Comparison of ENCODE assay signal across 8 cellular contexts in the genomic region with DNA sequence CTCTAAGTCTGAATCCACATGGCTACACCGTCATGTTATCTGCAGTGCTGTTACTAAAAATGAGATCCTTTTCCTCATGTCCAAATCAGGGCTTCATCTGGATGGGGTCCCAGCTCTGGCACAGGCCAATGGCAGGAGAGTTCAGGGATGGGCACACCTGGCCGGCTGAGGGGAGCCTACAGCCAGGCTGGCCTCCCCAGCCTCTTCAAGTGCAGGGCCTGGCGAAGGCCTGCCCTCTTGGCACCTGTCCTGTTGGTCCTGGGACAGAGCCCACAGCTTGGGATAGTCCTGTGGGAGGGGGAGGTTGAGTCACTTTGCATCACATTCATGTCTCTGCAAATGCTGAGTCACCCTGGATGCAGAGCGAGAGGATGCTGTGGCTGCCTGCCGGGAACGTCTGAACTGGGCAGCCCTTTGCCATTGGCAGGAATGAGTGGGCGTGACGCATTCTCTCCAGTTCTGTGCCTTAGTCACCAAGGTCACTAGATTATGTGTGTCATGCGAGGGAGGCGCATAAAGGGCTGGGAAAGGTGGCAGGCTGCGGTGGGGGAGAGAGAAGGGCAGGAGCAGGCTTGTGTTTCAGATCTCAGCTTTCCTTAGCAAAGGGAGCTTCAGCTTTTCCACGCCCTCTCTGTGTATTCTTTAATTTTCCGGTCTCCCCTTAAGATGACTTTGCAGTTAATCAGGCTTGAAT.
DNase-seq lines count a peak whose midpoint lies in the region; ATAC-seq, FAIRE-seq and TF ChIP-seq lines count a peak whose summit lies in the region.

No MANE protein-coding gene starts in this region.

- H3K79me2 ChIP-seq in GM23248 (ENCODE audit: insufficient read depth): no peaks in the 10 kb centered on the region

- no peak for FAIRE-seq in GM12892 (lab: Jason Lieb, UNC)

- H3K27me3 ChIP-seq in GM23248 (replicated peaks; ENCODE audit: insufficient read depth): no peaks in the 10 kb centered on the region

- H3K4me2 ChIP-seq in GM23248 (ENCODE audit: unreplicated experiment): peak overlapping the region; percentile 70

- no peak for ATAC-seq in GM21786 (IDR thresholded peaks at IDR 0.05; ENCODE audit: unreplicated experiment)

- H3K9ac ChIP-seq in GM23248: peak overlapping the region; percentile 94

- 3 to 4% methylated on average over 13 of the region's 13 CpGs for WGBS in GM23248 (ENCODE audit: low coverage in 1 of 2, low lambda C conversion rate in 2 of 2, missing lambda C conversion rate in 2 of 2), 2 experiments

- peak overlapping the region; percentile 60 for H2AFZ ChIP-seq in GM23248

- in situ Hi-C loops in GM23248 (cut with MboI): no loop called here

- no peaks in the 10 kb centered on the region for H3K9me3 ChIP-seq in GM23248 (ENCODE audit: low read depth)

- no peaks in the 10 kb centered on the region for H3K36me3 ChIP-seq in GM23248 (ENCODE audit: low read depth)

- H3F3A ChIP-seq in GM23248 (ENCODE audit: insufficient read depth): peaks cover 41% of the 10 kb centered on the region

- peaks cover 31% of the 10 kb centered on the region for H3K4me1 ChIP-seq in GM23248 (ENCODE audit: insufficient read depth)

- TF ChIP-seq POLR2A in GM12892 (IDR thresholded peaks at IDR 0.05; ENCODE audit: low read depth, low read length): no peak

- no peaks in the 10 kb centered on the region for H4K20me1 ChIP-seq in GM23248 (ENCODE audit: insufficient read depth)

- peak overlapping the region; percentile 59 for H3K4me3 ChIP-seq in GM23248
- no peak overlapping the region for H3K4me3 ChIP-seq in choroid plexus epithelial cell (ENCODE audit: low read depth, low read length)

- peak; percentile 100 for DNase-seq in GM23248
- peak; percentile 52 for DNase-seq in NCI-H510A (lab: John Stamatoyannopoulos, UW)
- peak; percentile 93 for DNase-seq in choroid plexus epithelial cell (ENCODE audit: low read depth)
- DNase-seq in left kidney (ENCODE audit: low read depth, low spot score): peak; percentile 97
- peak; percentile 20 to 35 (median 29) for DNase-seq in stimulated activated CD4-positive, alpha-beta T cell treated with anti-CD3 and anti-CD28 coated beads, TNF-alpha, amount 100 ng/mL, for 48 hours (ENCODE audit: low read depth in 3 of 3)
- no peak for DNase-seq in activated CD4-positive, CD25-positive, alpha-beta regulatory T cell treated with anti-CD3 and anti-CD28 coated beads, Interleukin-2, amount 50 U/mL, for 72 hours
- DNase-seq in GM12892 (ENCODE audit: insufficient read length): no peak

- peak overlapping the region; percentile 99 for H3K27ac ChIP-seq in GM23248

- no peaks in the 10 kb centered on the region for H3K9me2 ChIP-seq in GM23248 (ENCODE audit: insufficient read depth)

- TF ChIP-seq CTCF in choroid plexus epithelial cell (conservative IDR thresholded peaks at IDR 0.05; ENCODE audit: low read depth, low read length): no peak

Comparison
In these comparisons a context has a peak if more than half of its experiments do, and no peak if none do; other contexts are left out.
1. DNase-seq: peak in GM23248 (single experiment), NCI-H510A (single experiment), choroid plexus epithelial cell (single experiment), left kidney (single experiment) and stimulated activated CD4-positive, alpha-beta T cell treated with anti-CD3 and anti-CD28 coated beads, TNF-alpha, amount 100 ng/mL, for 48 hours (3 of 3); none in activated CD4-positive, CD25-positive, alpha-beta regulatory T cell treated with anti-CD3 and anti-CD28 coated beads, Interleukin-2, amount 50 U/mL, for 72 hours (single experiment) and GM12892 (single experiment).